ENCODE assay signal across 32 cellular contexts in the genomic region with DNA sequence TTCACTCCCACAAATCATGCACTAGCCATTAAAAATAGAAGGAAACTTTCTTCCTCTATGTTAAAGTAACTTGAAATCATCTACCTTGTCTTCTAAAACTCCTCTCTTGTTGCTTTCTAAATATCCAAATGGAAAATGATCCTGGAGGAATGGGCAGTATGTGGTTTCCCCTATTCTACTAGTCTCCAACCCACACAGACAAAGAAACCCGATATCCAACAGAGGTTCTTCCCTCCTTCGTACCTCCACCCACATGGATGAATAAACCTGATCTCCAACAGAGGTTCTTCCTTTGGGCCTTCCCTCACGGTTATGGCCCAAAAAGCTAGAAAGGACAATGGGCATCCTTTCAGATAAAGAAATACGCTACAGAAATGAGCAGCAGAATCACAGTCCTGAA.
"Had no signal": no experiment of that assay in that cellular context is flagged by ENCODE, and none has a peak within 500 bp of the region (broad histone marks: within the 10 kb centered on the region; RNA-seq: fewer than 3 reads in every experiment).

No MANE protein-coding gene starts in this region.

- DNase-seq: activated CD4-positive, alpha-beta T cell treated with anti-CD3 and anti-CD28 coated beads for 36 hours; activated CD4-positive, alpha-beta T cell treated with anti-CD3 and anti-CD28 coated beads, Interleukin-2, amount 10 ng/mL, durations not matched to agents 7 days and 5 days; activated CD4-positive, alpha-beta T cell treated with anti-CD3 and anti-CD28 coated beads, Interleukin-2, amount 50 U/mL, for 48 hours; activated CD8-positive, alpha-beta T cell treated with anti-CD3 and anti-CD28 coated beads, Interleukin-2, amount 10 ng/mL, durations not matched to agents 7 days and 5 days; activated gamma-delta T cell treated with Interleukin-2 at 50 U/mL for 16 hours; activated naive CD4-positive, alpha-beta T cell treated with anti-CD3 and anti-CD28 coated beads for 36 hours; activated T-cell treated with anti-CD3 and anti-CD28 coated beads, Interleukin-2, amount 50 U/mL, for 24 hours; adrenal gland; body of pancreas; cerebellar nuclear complex; MM.1S; MV-4-11; NCI-H1092; NCI-H1436 treated with DMSO at 0.1 percent for 48 hours; NCI-H1694 treated with DMSO at 0.1 percent for 48 hours; NCI-H2029; NCI-H2171; NCI-H510A; NCI-H526; NCI-H748 treated with DMSO at 0.1 percent for 48 hours; NK-92 treated with Interleukin-12 subunit alpha and Interleukin-12 subunit beta, amount 100 ng/mL, for 24 hours; PC-3; Peyer's patch; RPMI8226; SHP77 treated with DMSO at 0.1 percent for 48 hours; SK-N-SH had no signal

- H3K9me3 Mint-ChIP-seq: activated CD4-positive, alpha-beta T cell treated with anti-CD3 and anti-CD28 coated beads, Interleukin-2, amount 10 ng/mL, durations not matched to agents 7 days and 5 days; activated naive CD4-positive, alpha-beta T cell treated with anti-CD3 and anti-CD28 coated beads for 36 hours; activated naive CD4-positive, alpha-beta T cell treated with anti-CD3 and anti-CD28 coated beads, Interleukin-2, amount 50 U/mL, for 72 hours; activated T-cell treated with anti-CD3 and anti-CD28 coated beads, Interleukin-2, amount 50 U/mL, for 24 hours; T-helper 1 cell treated with Interleukin-12 subunit alpha and Interleukin-12 subunit beta and Interleukin-4 antibody, amounts not matched to agents 30 μg/mL and 1 μg/mL, for 36 hours had no signal

- H3K4me3 Mint-ChIP-seq: activated CD4-positive, alpha-beta T cell treated with anti-CD3 and anti-CD28 coated beads for 36 hours; activated CD4-positive, alpha-beta T cell treated with anti-CD3 and anti-CD28 coated beads, Interleukin-2, amount 10 ng/mL, durations not matched to agents 7 days and 5 days; activated CD8-positive, alpha-beta T cell treated with anti-CD3 and anti-CD28 coated beads, Interleukin-2, amount 10 ng/mL, durations not matched to agents 7 days and 5 days; activated naive CD4-positive, alpha-beta T cell treated with anti-CD3 and anti-CD28 coated beads for 36 hours; activated T-cell treated with anti-CD3 and anti-CD28 coated beads, Interleukin-2, amount 50 U/mL, for 24 hours; T-helper 1 cell treated with Interleukin-12 subunit alpha and Interleukin-12 subunit beta and Interleukin-4 antibody, amounts not matched to agents 30 μg/mL and 1 μg/mL, for 36 hours; T-helper 2 cell treated with Interferon-gamma antibody and Interleukin-4, amounts not matched to agents 5 μg/mL and 100 μg/mL, for 36 hours had no signal

- H3K4me1 ChIP-seq: adrenal gland, breast epithelium, Peyer's patch, SJSA1 had no signal

- ATAC-seq: activated CD4-positive, alpha-beta T cell treated with anti-CD3 and anti-CD28 coated beads for 36 hours; activated CD4-positive, CD25-positive, alpha-beta regulatory T cell treated with anti-CD3 and anti-CD28 coated beads, Interleukin-2, amount 50 U/mL, for 24 hours; activated CD8-positive, alpha-beta T cell treated with anti-CD3 and anti-CD28 coated beads, Interleukin-2, amount 10 ng/mL, durations not matched to agents 7 days and 5 days; activated naive CD4-positive, alpha-beta T cell treated with anti-CD3 and anti-CD28 coated beads, Interleukin-2, amount 50 U/mL, for 72 hours; body of pancreas; PC-3 had no signal

- H3K27me3 ChIP-seq: adrenal gland, body of pancreas, breast epithelium, Peyer's patch, SJSA1 had no signal

- H3K4me3 ChIP-seq: adrenal gland, body of pancreas, breast epithelium, Peyer's patch, SJSA1 had no signal

- H3K36me3 Mint-ChIP-seq: activated naive CD4-positive, alpha-beta T cell treated with anti-CD3 and anti-CD28 coated beads, Interleukin-2, amount 50 U/mL, for 72 hours had no signal

- H3K27ac ChIP-seq: adrenal gland, body of pancreas, breast epithelium, Peyer's patch, SJSA1 had no signal

- H3K27ac Mint-ChIP-seq: activated CD4-positive, alpha-beta T cell treated with anti-CD3 and anti-CD28 coated beads for 36 hours; activated CD4-positive, alpha-beta T cell treated with anti-CD3 and anti-CD28 coated beads, Interleukin-2, amount 10 ng/mL, durations not matched to agents 7 days and 5 days; activated CD8-positive, alpha-beta T cell treated with anti-CD3 and anti-CD28 coated beads, Interleukin-2, amount 10 ng/mL, durations not matched to agents 7 days and 5 days; activated naive CD4-positive, alpha-beta T cell treated with anti-CD3 and anti-CD28 coated beads for 36 hours; activated T-cell treated with anti-CD3 and anti-CD28 coated beads, Interleukin-2, amount 50 U/mL, for 24 hours; T-helper 1 cell treated with Interleukin-12 subunit alpha and Interleukin-12 subunit beta and Interleukin-4 antibody, amounts not matched to agents 30 μg/mL and 1 μg/mL, for 36 hours; T-helper 2 cell treated with Interferon-gamma antibody and Interleukin-4, amounts not matched to agents 5 μg/mL and 100 μg/mL, for 36 hours had no signal

- H3K36me3 ChIP-seq: adrenal gland, breast epithelium, Peyer's patch, SJSA1 had no signal

- H3K27me3 Mint-ChIP-seq: activated CD4-positive, alpha-beta T cell treated with anti-CD3 and anti-CD28 coated beads for 36 hours; activated CD4-positive, alpha-beta T cell treated with anti-CD3 and anti-CD28 coated beads, Interleukin-2, amount 10 ng/mL, durations not matched to agents 7 days and 5 days; activated T-cell treated with anti-CD3 and anti-CD28 coated beads, Interleukin-2, amount 50 U/mL, for 24 hours had no signal

- H3K9me3 ChIP-seq: adrenal gland, body of pancreas, breast epithelium, Peyer's patch, SJSA1, SK-N-SH had no signal

- H3K4me1 Mint-ChIP-seq: activated CD4-positive, alpha-beta T cell treated with anti-CD3 and anti-CD28 coated beads for 36 hours; activated CD4-positive, alpha-beta T cell treated with anti-CD3 and anti-CD28 coated beads, Interleukin-2, amount 10 ng/mL, durations not matched to agents 7 days and 5 days had no signal
